19 cellular contexts compared by ENCODE assay signal in genomic region chr2:15159206-15159605, GRCh38.
"Had no signal": no experiment of that assay in that cellular context is flagged by ENCODE, and none has a peak within 500 bp of the region (broad histone marks: within the 10 kb centered on the region; RNA-seq: fewer than 3 reads in every experiment).

No MANE protein-coding gene starts in this region.

- ATAC-seq: activated CD8-positive, alpha-beta memory T cell treated with anti-CD3 and anti-CD28 coated beads, Interleukin-2, amount 10 ng/mL, durations not matched to agents 7 days and 5 days; activated naive CD8-positive, alpha-beta T cell treated with anti-CD3 and anti-CD28 coated beads, Interleukin-2, amount 50 U/mL, for 24 hours had no signal

- H3K9me3 Mint-ChIP-seq: activated CD4-positive, alpha-beta memory T cell treated with anti-CD3 and anti-CD28 coated beads, Interleukin-2, amount 10 ng/mL, durations not matched to agents 7 days and 5 days; activated naive CD4-positive, alpha-beta T cell treated with anti-CD3 and anti-CD28 coated beads, Interleukin-2, amount 10 ng/mL, durations not matched to agents 7 days and 5 days; activated naive CD8-positive, alpha-beta T cell treated with anti-CD3 and anti-CD28 coated beads, Interleukin-2, amount 50 U/mL, for 24 hours; brain; central memory CD8-positive, alpha-beta T cell had no signal

- H3K4me1 Mint-ChIP-seq: activated CD4-positive, alpha-beta memory T cell treated with anti-CD3 and anti-CD28 coated beads, Interleukin-2, amount 10 ng/mL, durations not matched to agents 7 days and 5 days had no signal

- H3K27ac ChIP-seq: cardiac muscle cell, KMS-11, WERI-Rb-1 had no signal

- H3K4me3 ChIP-seq: cardiac muscle cell had no signal

- H3K4me2 ChIP-seq: KMS-11 had no signal

- H3K9ac ChIP-seq: KMS-11 had no signal

- H3K27me3 ChIP-seq: cardiac muscle cell had no signal

- H3K36me3 Mint-ChIP-seq: activated CD8-positive, alpha-beta memory T cell treated with anti-CD3 and anti-CD28 coated beads, Interleukin-2, amount 10 ng/mL, durations not matched to agents 7 days and 5 days; activated naive CD4-positive, alpha-beta T cell treated with anti-CD3 and anti-CD28 coated beads, Interleukin-2, amount 10 ng/mL, durations not matched to agents 7 days and 5 days; activated naive CD8-positive, alpha-beta T cell; brain had no signal

- H3K36me3 ChIP-seq: cardiac muscle cell, WERI-Rb-1 had no signal

- H3K27ac Mint-ChIP-seq: activated CD4-positive, alpha-beta memory T cell treated with anti-CD3 and anti-CD28 coated beads, Interleukin-2, amount 10 ng/mL, durations not matched to agents 7 days and 5 days; activated CD8-positive, alpha-beta memory T cell treated with anti-CD3 and anti-CD28 coated beads, Interleukin-2, amount 10 ng/mL, durations not matched to agents 7 days and 5 days; activated naive CD4-positive, alpha-beta T cell treated with anti-CD3 and anti-CD28 coated beads, Interleukin-2, amount 10 ng/mL, durations not matched to agents 7 days and 5 days; activated naive CD8-positive, alpha-beta T cell; activated naive CD8-positive, alpha-beta T cell treated with anti-CD3 and anti-CD28 coated beads, Interleukin-2, amount 50 U/mL, for 24 hours had no signal

- DNase-seq: activated CD4-positive, alpha-beta memory T cell treated with anti-CD3 and anti-CD28 coated beads, Interleukin-2, amount 10 ng/mL, durations not matched to agents 7 days and 5 days; activated CD4-positive, alpha-beta T cell treated with anti-CD3 and anti-CD28 coated beads for 1 hour; activated CD4-positive, alpha-beta T cell treated with anti-CD3 and anti-CD28 coated beads for 48 hours; activated CD4-positive, CD25-positive, alpha-beta regulatory T cell; activated CD8-positive, alpha-beta memory T cell treated with anti-CD3 and anti-CD28 coated beads for 24 hours; activated CD8-positive, alpha-beta memory T cell treated with anti-CD3 and anti-CD28 coated beads, Interleukin-2, amount 10 ng/mL, durations not matched to agents 7 days and 5 days; activated CD8-positive, alpha-beta memory T cell treated with anti-CD3 and anti-CD28 coated beads, Interleukin-2, amount 50 U/mL, for 48 hours; activated effector memory CD4-positive, alpha-beta T cell treated with Interleukin-2 at 50 U/mL for 16 hours; activated T-cell treated with anti-CD3 and anti-CD28 coated beads, Interleukin-2, amount 50 U/mL, for 48 hours; Right ventricle myocardium superior; T1000 had no signal

- H3K27me3 Mint-ChIP-seq: activated naive CD8-positive, alpha-beta T cell; brain; central memory CD8-positive, alpha-beta T cell had no signal

- H3K4me3 Mint-ChIP-seq: activated CD4-positive, alpha-beta memory T cell treated with anti-CD3 and anti-CD28 coated beads, Interleukin-2, amount 10 ng/mL, durations not matched to agents 7 days and 5 days; activated CD8-positive, alpha-beta memory T cell treated with anti-CD3 and anti-CD28 coated beads, Interleukin-2, amount 10 ng/mL, durations not matched to agents 7 days and 5 days; activated naive CD4-positive, alpha-beta T cell treated with anti-CD3 and anti-CD28 coated beads, Interleukin-2, amount 10 ng/mL, durations not matched to agents 7 days and 5 days; activated naive CD8-positive, alpha-beta T cell; activated naive CD8-positive, alpha-beta T cell treated with anti-CD3 and anti-CD28 coated beads, Interleukin-2, amount 50 U/mL, for 24 hours; brain; central memory CD8-positive, alpha-beta T cell had no signal
